In genomic region chr11:125407046-125407445, GRCh38 we compare ENCODE assay signal across 19 cellular contexts.
DNase-seq lines count a peak whose midpoint lies in the region; FAIRE-seq and TF ChIP-seq lines count a peak whose summit lies in the region.
"Had no signal": no experiment of that assay in that cellular context is flagged by ENCODE, and none has a peak within 500 bp of the region (broad histone marks: within the 10 kb centered on the region; RNA-seq: fewer than 3 reads in every experiment).

No MANE protein-coding gene starts in this region.

- dilution Hi-C loops in mammary epithelial cell (cut with HindIII; ENCODE audit: low sequenced_read_pairs) (no loop called here), keratinocyte (cut with MboI; ENCODE audit: extremely low pct_ligation_motif_present, low sequenced_read_pairs) (no loop called here)

- H3K4me1 ChIP-seq in breast epithelium, result no peaks in the 10 kb centered on the region
- H3K4me1 ChIP-seq in mammary epithelial cell (ENCODE audit: insufficient read depth, low read length), result peaks cover 32% of the 10 kb centered on the region
- peaks cover 37% of the 10 kb centered on the region for H3K4me1 ChIP-seq in keratinocyte (ENCODE audit: control insufficient read depth, extremely low read depth, insufficient read depth, low read length)
- H3K4me1 ChIP-seq in PC-9 (replicated peaks; ENCODE audit: insufficient read depth), result no peaks in the 10 kb centered on the region
- H3K4me1 ChIP-seq: BE2C had no signal

- H3K4me3 ChIP-seq in breast epithelium (no peak overlapping the region), mammary epithelial cell (replicated peaks in 1 of 3; ENCODE audit: insufficient read depth in 1 of 3, low read depth in 2 of 3, low read length in 3 of 3) (no peak overlapping the region), keratinocyte (ENCODE audit: control insufficient read depth in 2 of 3, extremely low read depth in 1 of 3, insufficient read depth in 2 of 3, low read depth in 1 of 3, low read length in 3 of 3) (no peak overlapping the region), PC-9 (no peak overlapping the region)
- H3K4me3 ChIP-seq: SJCRH30 had no signal

- CTCF ChIA-PET in MCF 10A (lab: Yijun Ruan, JAX), result interaction anchor here (0.6 to 0.9 kb wide), 5 partner anchors 8 to 545 kb away, joined by 3 to 6 read pairs (median 3); no protein-coding TSS in a partner anchor
- CTCF ChIA-PET in mammary epithelial cell (lab: Charles Lee; ENCODE audit: low non-redundant PET), result no interaction called here
- CTCF ChIA-PET in PC-9 (lab: Charles Lee), result no interaction called here

- H2AFZ ChIP-seq in mammary epithelial cell (ENCODE audit: low read depth, low read length) (no peak overlapping the region), keratinocyte (ENCODE audit: control insufficient read depth, low read length) (no peak overlapping the region), PC-9 (no peak overlapping the region)

- no peak overlapping the region for H3K9ac ChIP-seq in mammary epithelial cell (ENCODE audit: insufficient read depth, low read length)
- no peak overlapping the region for H3K9ac ChIP-seq in keratinocyte (ENCODE audit: control insufficient read depth, extremely low read depth, insufficient read depth, low read length)

- no peaks in the 10 kb centered on the region for H3K36me3 ChIP-seq in breast epithelium
- H3K36me3 ChIP-seq in mammary epithelial cell (ENCODE audit: insufficient read depth, low read length), result no peaks in the 10 kb centered on the region
- H3K36me3 ChIP-seq in keratinocyte (ENCODE audit: control insufficient read depth in 2 of 2, extremely low read depth in 1 of 2, insufficient read depth in 2 of 2, low read length in 2 of 2), result no peaks in the 10 kb centered on the region
- no peaks in the 10 kb centered on the region for H3K36me3 ChIP-seq in PC-9 (ENCODE audit: low read depth)
- H3K36me3 ChIP-seq: BE2C, SJCRH30 had no signal

- in situ Hi-C loops in mammary epithelial cell (cut with MboI; ENCODE audit: low sequenced_read_pairs in 2 of 2), result loop anchor here in 1 of 2 donors (25.0 kb wide), 2 partner anchors 245 to 445 kb away; partner anchors contain the start of genes CCDC15 and PKNOX2

- H3K27me3 ChIP-seq in breast epithelium (peaks cover 0 to 33% of the 10 kb centered on the region in 2 donors), mammary epithelial cell (ENCODE audit: insufficient read depth, low read length) (no peaks in the 10 kb centered on the region), keratinocyte (ENCODE audit: control insufficient read depth, extremely low read depth, insufficient read depth, low read length) (peaks cover 33% of the 10 kb centered on the region), PC-9 (ENCODE audit: insufficient read depth, low read depth) (peaks cover 89% of the 10 kb centered on the region)
- H3K27me3 ChIP-seq: SJCRH30 had no signal

- H4K20me1 ChIP-seq in mammary epithelial cell (ENCODE audit: insufficient read depth, low read length), result no peaks in the 10 kb centered on the region
- no peaks in the 10 kb centered on the region for H4K20me1 ChIP-seq in keratinocyte (ENCODE audit: control insufficient read depth, extremely low read depth, insufficient read depth, low read length)
- no peaks in the 10 kb centered on the region for H4K20me1 ChIP-seq in PC-9 (ENCODE audit: insufficient read depth)

- BruUV-seq in MCF 10A (replicated peaks; lab: Mats Ljungman, UMichigan) (no TSS peak), mammary epithelial cell (replicated peaks; lab: Mats Ljungman, UMichigan) (no TSS peak), PC-9 (replicated peaks; lab: Mats Ljungman, UMichigan) (no TSS peak)

- H3K4me1 Mint-ChIP-seq in MCF 10A (ENCODE audit: insufficient read depth, unreplicated experiment), result peaks cover 6% of the 10 kb centered on the region

- FAIRE-seq in keratinocyte (lab: Jason Lieb, UNC), result peak; percentile 13
- FAIRE-seq: A204.1 had no signal

- H3K27ac Mint-ChIP-seq in MCF 10A (ENCODE audit: low read depth, unreplicated experiment), result no peak overlapping the region
- H3K27ac Mint-ChIP-seq: CD4-positive, alpha-beta T cell had no signal

- no peak for TF ChIP-seq POLR2A in breast epithelium (IDR thresholded peaks at IDR 0.05)

- H3K79me2 ChIP-seq in mammary epithelial cell (ENCODE audit: insufficient read depth, low read length), result no peaks in the 10 kb centered on the region
- H3K79me2 ChIP-seq in keratinocyte (ENCODE audit: control insufficient read depth, insufficient read depth, low read length), result no peaks in the 10 kb centered on the region
- no peaks in the 10 kb centered on the region for H3K79me2 ChIP-seq in PC-9 (ENCODE audit: low read depth)

- no peak overlapping the region for H3K4me3 Mint-ChIP-seq in MCF 10A (ENCODE audit: unreplicated experiment)
- H3K4me3 Mint-ChIP-seq: CD4-positive, alpha-beta T cell had no signal

- no peak overlapping the region for H3K4me2 ChIP-seq in mammary epithelial cell (ENCODE audit: insufficient read depth, low read depth, low read length)
- H3K4me2 ChIP-seq in keratinocyte (ENCODE audit: control insufficient read depth, extremely low read depth, insufficient read depth, low read depth, low read length), result peak overlapping the region; percentile 19
- no peak overlapping the region for H3K4me2 ChIP-seq in PC-9

- intact Hi-C loops in breast epithelium (cut with DNase I; ENCODE audit: low total_unique reads) (no loop called here), MCF 10A (cut with micrococcal nuclease) (no loop called here), mammary epithelial cell (cut with micrococcal nuclease) (loop anchor here (5.0 kb wide), 1 partner anchor 265 kb away; no protein-coding TSS in a partner anchor), PC-9 (cut with micrococcal nuclease; ENCODE audit: unreplicated experiment) (loop anchor here (10.0 kb wide), 1 partner anchor 572 kb away; no protein-coding TSS in a partner anchor)

- H3F3A ChIP-seq in PC-9 (ENCODE audit: insufficient read depth, low read depth), result no peaks in the 10 kb centered on the region

- no peaks in the 10 kb centered on the region for H3K36me3 Mint-ChIP-seq in MCF 10A (ENCODE audit: insufficient read depth, unreplicated experiment)

- H3K27ac ChIP-seq in breast epithelium (peak overlapping the region; percentile 61 to 63), mammary epithelial cell (ENCODE audit: insufficient read depth, low read depth, low read length) (no peak overlapping the region), keratinocyte (ENCODE audit: control insufficient read depth, insufficient read depth, low read length) (no peak overlapping the region), PC-9 (no peak overlapping the region)
- H3K27ac ChIP-seq: SJCRH30 had no signal

- DNase-seq in breast epithelium (ENCODE audit: low spot score in 2 of 2) (peak; percentile 25 to 54), MCF 10A (ENCODE audit: unreplicated experiment) (no peak), mammary epithelial cell (peak; percentile 28), keratinocyte (ENCODE audit: low read depth, low spot score) (no peak), NCI-H226 (no peak), PC-9 (no peak), HuH-7.5 (ENCODE audit: low spot score) (no peak)
- DNase-seq: BE2C; CD4-positive, alpha-beta T cell; DMS153; GF-D8; HCEC 1CT; NCI-H1105; NCI-H1694; NCI-H2081 treated with DMSO at 0.1 percent for 48 hours; NCI-H2227 treated with DMSO at 0.1 percent for 48 hours; NCI-H524; SJCRH30 had no signal

- H3K9me3 Mint-ChIP-seq in MCF 10A (ENCODE audit: unreplicated experiment), result no peaks in the 10 kb centered on the region
- H3K9me3 Mint-ChIP-seq: CD4-positive, alpha-beta T cell had no signal

- H3K9me2 ChIP-seq in PC-9 (ENCODE audit: insufficient read depth), result no peaks in the 10 kb centered on the region

- POLR2A ChIA-PET in MCF 10A (lab: Yijun Ruan, JAX), result no interaction called here
- POLR2A ChIA-PET in PC-9 (lab: Charles Lee; ENCODE audit: unreplicated experiment), result no interaction called here

- H3K9me1 ChIP-seq in keratinocyte (ENCODE audit: control insufficient read depth, extremely low read depth, insufficient read depth, low read length), result no peaks in the 10 kb centered on the region

- H3K9me3 ChIP-seq in breast epithelium (no peaks in the 10 kb centered on the region), mammary epithelial cell (replicated peaks; ENCODE audit: insufficient read depth, low read length) (no peaks in the 10 kb centered on the region), keratinocyte (ENCODE audit: control insufficient read depth, low read depth, low read length) (no peaks in the 10 kb centered on the region), PC-9 (ENCODE audit: insufficient read depth, low read depth) (no peaks in the 10 kb centered on the region)
- H3K9me3 ChIP-seq: BE2C, SJCRH30 had no signal

- TF ChIP-seq CTCF in breast epithelium (IDR thresholded peaks at IDR 0.05) (no peak), MCF 10A (IDR thresholded peaks at IDR 0.05; ENCODE audit: unreplicated experiment) (no peak), mammary epithelial cell (conservative IDR thresholded peaks at IDR 0.05 in 1 of 2, IDR thresholded peaks at IDR 0.05 in 1 of 2; ENCODE audit: extremely low read depth in 1 of 2, insufficient read depth in 1 of 2, low read depth in 1 of 2, low read length in 2 of 2) (no peak), keratinocyte (optimal IDR thresholded peaks at IDR 0.05 in 1 of 3, IDR thresholded peaks at IDR 0.05 in 1 of 3, conservative IDR thresholded peaks at IDR 0.05 in 1 of 3; ENCODE audit: extremely low read depth in 1 of 3, insufficient read depth in 2 of 3, low read length in 3 of 3) (peak in 1 of 3 experiments; percentile 21), PC-9 (conservative IDR thresholded peaks at IDR 0.05) (no peak)

- H3K27me3 Mint-ChIP-seq in MCF 10A (ENCODE audit: insufficient read depth, unreplicated experiment), result peaks cover 83% of the 10 kb centered on the region

- WGBS in mammary epithelial cell (ENCODE audit: low coverage, missing lambda C conversion rate), result 0% methylated on average over 2 of the region's 2 CpGs

Comparison
In these comparisons a context has a peak if more than half of its experiments do, and no peak if none do; other contexts are left out.
1. DNase-seq: peak in breast epithelium (2 of 2) and mammary epithelial cell (single experiment); none in MCF 10A (single experiment), keratinocyte (single experiment), NCI-H226 (single experiment), PC-9 (0 of 2) and HuH-7.5 (single experiment).
2. H3K27ac ChIP-seq: peak in breast epithelium (2 of 2); none in mammary epithelial cell (single experiment), keratinocyte (single experiment) and PC-9 (single experiment).
3. intact Hi-C loops: an anchor here in mammary epithelial cell (5.0 kb wide) and PC-9 (10.0 kb wide); none called in breast epithelium and MCF 10A.